In genomic region chr12:61213646-61214045, GRCh38 we compare ENCODE assay signal across 17 cellular contexts.
"Had no signal": no experiment of that assay in that cellular context is flagged by ENCODE, and none has a peak within 500 bp of the region (broad histone marks: within the 10 kb centered on the region; RNA-seq: fewer than 3 reads in every experiment).

No MANE protein-coding gene starts in this region.

- DNase-seq: activated B cell treated with CpG ODN at 0.5 μM for 24 hours; activated CD4-positive, alpha-beta memory T cell treated with anti-CD3 and anti-CD28 coated beads for 36 hours; activated CD4-positive, alpha-beta T cell treated with anti-CD3 and anti-CD28 coated beads for 4 hours; activated gamma-delta T cell treated with Interleukin-2 at 50 U/mL for 16 hours; activated T-cell treated with anti-CD3 and anti-CD28 coated beads for 4 hours; effector memory CD4-positive, alpha-beta T cell; heart right ventricle; left ventricle myocardium inferior; occipital lobe; posterior cingulate gyrus; sigmoid colon; stimulated activated CD4-positive, alpha-beta T cell treated with anti-CD3 and anti-CD28 coated beads, Interleukin-4, amount 100 ng/mL, for 24 hours; stomach had no signal

- H3K9me3 ChIP-seq: esophagus muscularis mucosa, gastroesophageal sphincter, stomach had no signal

- H3K4me3 ChIP-seq: cardiac muscle cell, esophagus muscularis mucosa, gastroesophageal sphincter, heart right ventricle, left ventricle myocardium inferior, sigmoid colon, stomach had no signal

- H3K4me1 ChIP-seq: esophagus muscularis mucosa, gastroesophageal sphincter, heart right ventricle, left ventricle myocardium inferior, sigmoid colon, stomach had no signal

- ATAC-seq: gastroesophageal sphincter; heart right ventricle; stimulated activated effector memory CD8-positive, alpha-beta T cell treated with anti-CD3 and anti-CD28 coated beads, Interleukin-12 subunit alpha, Interleukin-12 subunit beta, amount 100 ng/mL, for 72 hours had no signal

- H3K27me3 ChIP-seq: cardiac muscle cell, esophagus muscularis mucosa, gastroesophageal sphincter, heart right ventricle, sigmoid colon, stomach had no signal

- H3K27ac ChIP-seq: cardiac muscle cell, esophagus muscularis mucosa, gastroesophageal sphincter, heart right ventricle, left ventricle myocardium inferior, sigmoid colon, stomach had no signal

- H3K36me3 ChIP-seq: cardiac muscle cell, esophagus muscularis mucosa, gastroesophageal sphincter, heart right ventricle, left ventricle myocardium inferior, sigmoid colon, stomach had no signal
